ENCODE assay signal across 14 cellular contexts in genomic region chr11:1203505-1204271, GRCh38. TPM values are rescaled to one million over a fixed set of nuclear protein-coding genes. Genes with fewer than 3 reads are reported as not detected.
DNase-seq lines count a peak whose midpoint lies in the region; ATAC-seq and TF ChIP-seq lines count a peak whose summit lies in the region.
"Had no signal": no experiment of that assay in that cellular context is flagged by ENCODE, and none has a peak within 500 bp of the region (broad histone marks: within the 10 kb centered on the region; RNA-seq: fewer than 3 reads in every experiment).

No MANE protein-coding gene starts in this region.

- no peak overlapping the region for H3K4me2 ChIP-seq in neuronal stem cell (ENCODE audit: insufficient read depth, low read length, poor library complexity, severe bottlenecking)

- H2AFZ ChIP-seq in neuronal stem cell (ENCODE audit: low read length) = peak overlapping the region; percentile 77

- no peak overlapping the region for H3K27ac Mint-ChIP-seq in CD14-positive monocyte
- H3K27ac Mint-ChIP-seq: CD4-positive, alpha-beta memory T cell had no signal

- H4K8ac ChIP-seq in neuronal stem cell (ENCODE audit: low read depth, low read length) = peak overlapping the region; percentile 43

- H3K4me1 ChIP-seq in neuronal stem cell (ENCODE audit: control insufficient read depth in 2 of 2, insufficient read depth in 1 of 2, low read depth in 1 of 2, low read length in 2 of 2) (no peaks in the 10 kb centered on the region), thyroid gland (no peaks in the 10 kb centered on the region)
- H3K4me1 ChIP-seq: adrenal gland had no signal

- H3K9me3 ChIP-seq in neuronal stem cell (replicated peaks in 1 of 2; ENCODE audit: control insufficient read depth in 2 of 2, insufficient read depth in 1 of 2, low read depth in 1 of 2, low read length in 2 of 2) (no peaks in the 10 kb centered on the region), thyroid gland (no peaks in the 10 kb centered on the region)
- H3K9me3 ChIP-seq: adrenal gland had no signal

- no peak for ATAC-seq in HG03565 (IDR thresholded peaks at IDR 0.05; ENCODE audit: unreplicated experiment)

- no peak overlapping the region for H2BK120ac ChIP-seq in neuronal stem cell (ENCODE audit: low read depth, low read length)

- no peak overlapping the region for H3K9ac ChIP-seq in neuronal stem cell (ENCODE audit: low read depth, low read length, poor library complexity)

- no peaks in the 10 kb centered on the region for H3K9me3 Mint-ChIP-seq in CD14-positive monocyte
- H3K9me3 Mint-ChIP-seq: CD4-positive, alpha-beta memory T cell had no signal

- H3K4me3 ChIP-seq in H7 (ENCODE audit: insufficient read depth, low read depth, low read length) (no peak overlapping the region), coronary artery (no peak overlapping the region), neuronal stem cell (ENCODE audit: low read length in 2 of 2) (no peak overlapping the region), thyroid gland (replicated peaks in 1 of 3) (no peak overlapping the region)
- H3K4me3 ChIP-seq: adrenal gland, dorsolateral prefrontal cortex, skin epidermis had no signal

- H3K27ac ChIP-seq in coronary artery (no peak overlapping the region), neuronal stem cell (replicated peaks; ENCODE audit: low read length) (no peak overlapping the region), thyroid gland (no peak overlapping the region)
- H3K27ac ChIP-seq: adrenal gland, dorsolateral prefrontal cortex, skin epidermis had no signal

- H3K4me3 Mint-ChIP-seq in CD14-positive monocyte = no peak overlapping the region
- H3K4me3 Mint-ChIP-seq: CD4-positive, alpha-beta memory T cell had no signal

- peak overlapping the region; percentile 2 for H3K14ac ChIP-seq in neuronal stem cell (ENCODE audit: low read length)

- H2BK5ac ChIP-seq in neuronal stem cell (ENCODE audit: low read length) = no peak overlapping the region

- H3K27me3 ChIP-seq in H7 (ENCODE audit: control insufficient read depth, insufficient read depth, low read length) (no peaks in the 10 kb centered on the region), neuronal stem cell (ENCODE audit: control insufficient read depth in 3 of 3, insufficient read depth in 3 of 3, low read depth in 1 of 3, low read length in 3 of 3) (peaks cover 0 to 18% (median 0%) of the 10 kb centered on the region in 3 experiments), thyroid gland (no peaks in the 10 kb centered on the region)

- H3K27me3 Mint-ChIP-seq in CD14-positive monocyte (ENCODE audit: low read depth in 3 of 3) = peaks cover 2 to 4% (median 3%) of the 10 kb centered on the region in 3 donors

- TF ChIP-seq POLR2A in thyroid gland (IDR thresholded peaks at IDR 0.05) = no peak

- peak overlapping the region; percentile 85 for H3K23ac ChIP-seq in neuronal stem cell (ENCODE audit: low read depth, low read length, poor library complexity)

- peak overlapping the region; percentile 83 for H3K18ac ChIP-seq in neuronal stem cell (ENCODE audit: low read length)

- H2BK12ac ChIP-seq in neuronal stem cell (ENCODE audit: low read length) = no peak overlapping the region

- no peak overlapping the region for H3K4ac ChIP-seq in neuronal stem cell (ENCODE audit: low read length)

- no peak overlapping the region for H4K91ac ChIP-seq in neuronal stem cell (ENCODE audit: low read depth, low read length, poor library complexity)

- TF ChIP-seq CTCF in CD14-positive monocyte (IDR thresholded peaks at IDR 0.05) = no peak
- no peak for TF ChIP-seq CTCF in coronary artery (IDR thresholded peaks at IDR 0.05)
- no peak for TF ChIP-seq CTCF in thyroid gland (IDR thresholded peaks at IDR 0.05)

- H3K4me1 Mint-ChIP-seq in CD14-positive monocyte = no peaks in the 10 kb centered on the region
- H3K4me1 Mint-ChIP-seq: CD4-positive, alpha-beta memory T cell had no signal

- H2BK15ac ChIP-seq in neuronal stem cell (ENCODE audit: low read length) = peak overlapping the region; percentile 96

- H3K36me3 Mint-ChIP-seq in CD14-positive monocyte = no peaks in the 10 kb centered on the region
- H3K36me3 Mint-ChIP-seq: CD4-positive, alpha-beta memory T cell had no signal

- H2AK5ac ChIP-seq in neuronal stem cell (ENCODE audit: low read depth, low read length) = peak overlapping the region; percentile 99

- peaks cover under 1% of the 10 kb centered on the region for H3K79me1 ChIP-seq in neuronal stem cell (ENCODE audit: low read depth, low read length)

- intact Hi-C loops in CD14-positive monocyte (cut with micrococcal nuclease) (loop anchor here in 1 of 2 donors (2.0 to 5.0 kb wide), 2 partner anchors 311 to 369 kb away; partner anchors contain the start of gene DUSP8), thyroid gland (cut with DNase I) (loop anchor here (2.0 to 5.0 kb wide), 2 partner anchors 313 to 369 kb away; partner anchors contain the start of gene DUSP8)

- DNase-seq in CD14-positive monocyte (ENCODE audit: low spot score) = peak; percentile 43
- DNase-seq in H7 = peak; percentile 66
- peak; percentile 74 for DNase-seq in coronary artery (ENCODE audit: low spot score)
- DNase-seq in neuronal stem cell (ENCODE audit: low spot score) = no peak
- no peak for DNase-seq in thyroid gland
- no peak for DNase-seq in NCI-H82 treated with DMSO at 0.1 percent for 48 hours (lab: John Stamatoyannopoulos, UW; ENCODE audit: unreplicated experiment)
- DNase-seq in activated CD8-positive, alpha-beta memory T cell treated with anti-CD3 and anti-CD28 coated beads for 24 hours = no peak
- DNase-seq: NCI-H2227 treated with DMSO at 0.1 percent for 48 hours had no signal

- no CpG with 5 or more reads among the region's 30 CpGs for WGBS in neuronal stem cell (ENCODE audit: extremely low coverage in 2 of 2, insufficient read length in 2 of 2, insufficient replicate concordance in 1 of 2), 2 donors
- 73% methylated on average over 10 to 18 of the region's 30 CpGs for WGBS in thyroid gland, 2 donors

- H3K36me3 ChIP-seq in H7 (replicated peaks; ENCODE audit: control insufficient read depth, insufficient read depth, low read length) (no peaks in the 10 kb centered on the region), neuronal stem cell (replicated peaks in 1 of 2; ENCODE audit: control insufficient read depth in 2 of 2, insufficient read depth in 2 of 2, low read length in 2 of 2) (no peaks in the 10 kb centered on the region), thyroid gland (no peaks in the 10 kb centered on the region)
- H3K36me3 ChIP-seq: adrenal gland had no signal

RNA-seq across cellular contexts. Expression of gene MUC5B, which starts 19.2 kb away (rescaled TPM):
- polyA plus RNA-seq in CD14-positive monocyte = not detected
- under 0.01 and 0.07 TPM in 2 replicates for total RNA-seq in H7 (2014; rRNA removed; shearing (Covaris generic))
- 0.01 TPM for polyA plus RNA-seq in neuronal stem cell (2013, experiment 1 of 2)
- polyA plus RNA-seq in neuronal stem cell (2013, experiment 2 of 2) = under 0.01 TPM
- total RNA-seq in thyroid gland = not detected
- total RNA-seq: CD4-positive, alpha-beta memory T cell; RPMI7951 had no signal
- polyA plus RNA-seq: CD4-positive, alpha-beta memory T cell had no signal

RNA-seq across cellular contexts. Expression of gene MUC5AC, which starts 45.9 kb away (rescaled TPM):
- not detected for polyA plus RNA-seq in CD14-positive monocyte
- total RNA-seq in H7 (2014; rRNA removed; shearing (Covaris generic)) = not detected in 2 replicates
- polyA plus RNA-seq in neuronal stem cell (2013, experiment 1 of 2) = not detected
- polyA plus RNA-seq in neuronal stem cell (2013, experiment 2 of 2) = not detected
- not detected for total RNA-seq in thyroid gland
- total RNA-seq: CD4-positive, alpha-beta memory T cell; RPMI7951 had no signal
- polyA plus RNA-seq: CD4-positive, alpha-beta memory T cell had no signal

Comparison
In these comparisons a context has a peak if more than half of its experiments do, and no peak if none do; other contexts are left out.
1. DNase-seq: peak in CD14-positive monocyte (single experiment), H7 (single experiment) and coronary artery (single experiment); none in neuronal stem cell (single experiment), thyroid gland (0 of 2), NCI-H82 treated with DMSO at 0.1 percent for 48 hours (single experiment) and activated CD8-positive, alpha-beta memory T cell treated with anti-CD3 and anti-CD28 coated beads for 24 hours (single experiment).